ENCODE assay signal across 11 cellular contexts in the genomic region with DNA sequence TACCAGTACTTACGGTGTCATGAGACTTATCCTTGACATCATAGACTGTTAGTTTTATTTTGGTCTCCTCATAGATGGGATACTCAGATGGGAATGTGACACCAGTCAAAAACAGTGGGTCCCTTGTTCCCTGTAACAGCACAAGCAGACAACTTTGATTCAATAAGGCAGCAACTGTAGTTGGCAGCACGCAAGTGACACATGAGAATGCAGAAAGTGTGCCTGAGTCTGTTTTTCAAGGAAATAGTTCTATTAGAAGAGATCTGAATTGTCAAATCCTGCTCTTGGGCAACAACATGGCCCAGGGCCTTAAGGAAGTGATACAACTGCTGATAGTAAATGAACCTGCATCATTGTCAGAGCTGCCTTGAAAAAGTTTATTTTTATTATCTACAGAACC.
DNase-seq lines count a peak whose midpoint lies in the region; TF ChIP-seq lines count a peak whose summit lies in the region.
"Had no signal": no experiment of that assay in that cellular context is flagged by ENCODE, and none has a peak within 500 bp of the region (broad histone marks: within the 10 kb centered on the region; RNA-seq: fewer than 3 reads in every experiment).

No MANE protein-coding gene starts in this region.

- no TSS peak for BruUV-seq in A673 (replicated peaks; lab: Mats Ljungman, UMichigan)

- no peak overlapping the region for H4K91ac ChIP-seq in mesenchymal stem cell (ENCODE audit: low read length)

- H3K4me3 ChIP-seq in A673 (ENCODE audit: low read depth, low read length, poor library complexity, severe bottlenecking) (peak overlapping the region; percentile 49), mesenchymal stem cell (ENCODE audit: insufficient read depth in 1 of 2, low read depth in 1 of 2, low read length in 2 of 2) (peak overlapping the region in 1 of 2 experiments; percentile 51)
- H3K4me3 ChIP-seq: cardiac muscle cell had no signal

- no peak overlapping the region for H3K4me2 ChIP-seq in mesenchymal stem cell (ENCODE audit: low read length, poor library complexity, severe bottlenecking)
- H3K4me2 ChIP-seq: SK-N-SH had no signal

- POLR2A ChIA-PET in A673 (lab: Charles Lee; ENCODE audit: low non-redundant PET) (no interaction called here), HEK293T (lab: Yijun Ruan, JAX) (no interaction called here)

- in situ Hi-C loops in G401 (cut with HindIII; ENCODE audit: low sequenced_read_pairs) = no loop called here

- no peak overlapping the region for H2AFZ ChIP-seq in mesenchymal stem cell (ENCODE audit: low read depth, low read length)

- H3K36me3 ChIP-seq in A673 (ENCODE audit: insufficient read depth, low read length, poor library complexity, severe bottlenecking) (no peaks in the 10 kb centered on the region), mesenchymal stem cell (ENCODE audit: control insufficient read depth in 1 of 2, insufficient read depth in 2 of 2, low read depth in 1 of 2, low read length in 2 of 2) (no peaks in the 10 kb centered on the region)
- H3K36me3 ChIP-seq: cardiac muscle cell had no signal

- no peak overlapping the region for H3K18ac ChIP-seq in mesenchymal stem cell (ENCODE audit: low read depth in 1 of 2, low read length in 2 of 2)

- H3K9ac ChIP-seq in mesenchymal stem cell (ENCODE audit: low read length) = peak overlapping the region; percentile 91
- H3K9ac ChIP-seq: SK-N-SH had no signal

- H3K27ac ChIP-seq in A673 (ENCODE audit: low read depth, low read length, poor library complexity, severe bottlenecking) (peak overlapping the region; percentile 43), mesenchymal stem cell (ENCODE audit: low read length, poor library complexity, severe bottlenecking) (peak overlapping the region; percentile 11)
- H3K27ac ChIP-seq: cardiac muscle cell had no signal

- CTCF ChIA-PET in A673 (lab: Charles Lee) = no interaction called here
- CTCF ChIA-PET in HEK293T (lab: Yijun Ruan, JAX) = no interaction called here

- H3K4me1 ChIP-seq in A673 (ENCODE audit: insufficient read depth, low read length, poor library complexity, severe bottlenecking) (peaks cover 72% of the 10 kb centered on the region), mesenchymal stem cell (ENCODE audit: control insufficient read depth, insufficient read depth, low read depth, low read length) (peaks cover 3% of the 10 kb centered on the region)

- WGBS in mesenchymal stem cell = 88% methylated on average over 2 of the region's 2 CpGs

- no peaks in the 10 kb centered on the region for H3K9me3 ChIP-seq in A673 (ENCODE audit: low read depth, low read length, poor library complexity, severe bottlenecking)
- H3K9me3 ChIP-seq in mesenchymal stem cell (ENCODE audit: control insufficient read depth, low read length) = no peaks in the 10 kb centered on the region
- H3K9me3 ChIP-seq: SK-N-SH had no signal

- no peak overlapping the region for H2BK120ac ChIP-seq in mesenchymal stem cell (ENCODE audit: low read depth, low read length)

- DNase-seq in A673 (ENCODE audit: low spot score) (peak; percentile 47), M059J (ENCODE audit: low read depth) (peak; percentile 75), amniotic epithelial cell (ENCODE audit: low read depth) (peak; percentile 31), mesenchymal stem cell (no peak), iPS-NIHi7 (ENCODE audit: extremely low spot score) (no peak), G401 (ENCODE audit: low spot score) (no peak), NCI-H1105 (lab: John Stamatoyannopoulos, UW) (no peak), HEK293T (ENCODE audit: extremely low spot score) (no peak)
- DNase-seq: left colon, SK-N-SH had no signal

- no peak overlapping the region for H2BK5ac ChIP-seq in mesenchymal stem cell (ENCODE audit: low read depth, low read length, poor library complexity, severe bottlenecking)

- no peak overlapping the region for H2BK15ac ChIP-seq in mesenchymal stem cell (ENCODE audit: low read depth, poor library complexity, severe bottlenecking)

- H3K4ac ChIP-seq in mesenchymal stem cell (ENCODE audit: low read depth in 1 of 2, low read length in 2 of 2) = no peak overlapping the region

- no peak overlapping the region for H2BK12ac ChIP-seq in mesenchymal stem cell (ENCODE audit: low read length in 2 of 2)

- H3K14ac ChIP-seq in mesenchymal stem cell (ENCODE audit: low read length in 2 of 2) = no peak overlapping the region

- intact Hi-C loops in A673 (cut with micrococcal nuclease; ENCODE audit: unreplicated experiment) = no loop called here

- no peak overlapping the region for H3K23ac ChIP-seq in mesenchymal stem cell (ENCODE audit: low read length in 2 of 2)

- H2AK5ac ChIP-seq in mesenchymal stem cell (ENCODE audit: low read length, severe bottlenecking) = peak overlapping the region; percentile 61

- TF ChIP-seq CTCF in A673 (conservative IDR thresholded peaks at IDR 0.05; ENCODE audit: low read depth, low read length) = no peak

- H4K8ac ChIP-seq in mesenchymal stem cell (ENCODE audit: low read length) = no peak overlapping the region

- H3K27me3 ChIP-seq in A673 (replicated peaks; ENCODE audit: insufficient read depth, low read depth, low read length, poor library complexity) (no peaks in the 10 kb centered on the region), mesenchymal stem cell (ENCODE audit: control insufficient read depth in 1 of 2, insufficient read depth in 1 of 2, low read length in 2 of 2) (no peaks in the 10 kb centered on the region)
- H3K27me3 ChIP-seq: cardiac muscle cell had no signal

- H3K79me1 ChIP-seq in mesenchymal stem cell (replicated peaks; ENCODE audit: low read length, poor library complexity, severe bottlenecking) = peaks cover 3% of the 10 kb centered on the region

TF ChIP-seq in HEK293T, 16 proteins besides CTCF, POLR2A, EP300 and RAD21:
- TF ChIP-seq ARNT (IDR thresholded peaks at IDR 0.05) (no peak), SP1 (IDR thresholded peaks at IDR 0.05) (no peak), L3MBTL2 (conservative IDR thresholded peaks at IDR 0.05) (no peak), ELF4 (IDR thresholded peaks at IDR 0.05) (no peak), TARDBP (IDR thresholded peaks at IDR 0.05) (no peak), LEF1 (IDR thresholded peaks at IDR 0.05; ENCODE audit: borderline replicate concordance) (no peak), FOXK2 (IDR thresholded peaks at IDR 0.05) (no peak), SUZ12 (IDR thresholded peaks at IDR 0.05) (no peak)

Comparison
In these comparisons a context has a peak if more than half of its experiments do, and no peak if none do; other contexts are left out.
1. DNase-seq: peak in A673 (single experiment), M059J (single experiment) and amniotic epithelial cell (single experiment); none in mesenchymal stem cell (single experiment), iPS-NIHi7 (single experiment), G401 (single experiment), NCI-H1105 (single experiment) and HEK293T (single experiment).